In the genomic region with DNA sequence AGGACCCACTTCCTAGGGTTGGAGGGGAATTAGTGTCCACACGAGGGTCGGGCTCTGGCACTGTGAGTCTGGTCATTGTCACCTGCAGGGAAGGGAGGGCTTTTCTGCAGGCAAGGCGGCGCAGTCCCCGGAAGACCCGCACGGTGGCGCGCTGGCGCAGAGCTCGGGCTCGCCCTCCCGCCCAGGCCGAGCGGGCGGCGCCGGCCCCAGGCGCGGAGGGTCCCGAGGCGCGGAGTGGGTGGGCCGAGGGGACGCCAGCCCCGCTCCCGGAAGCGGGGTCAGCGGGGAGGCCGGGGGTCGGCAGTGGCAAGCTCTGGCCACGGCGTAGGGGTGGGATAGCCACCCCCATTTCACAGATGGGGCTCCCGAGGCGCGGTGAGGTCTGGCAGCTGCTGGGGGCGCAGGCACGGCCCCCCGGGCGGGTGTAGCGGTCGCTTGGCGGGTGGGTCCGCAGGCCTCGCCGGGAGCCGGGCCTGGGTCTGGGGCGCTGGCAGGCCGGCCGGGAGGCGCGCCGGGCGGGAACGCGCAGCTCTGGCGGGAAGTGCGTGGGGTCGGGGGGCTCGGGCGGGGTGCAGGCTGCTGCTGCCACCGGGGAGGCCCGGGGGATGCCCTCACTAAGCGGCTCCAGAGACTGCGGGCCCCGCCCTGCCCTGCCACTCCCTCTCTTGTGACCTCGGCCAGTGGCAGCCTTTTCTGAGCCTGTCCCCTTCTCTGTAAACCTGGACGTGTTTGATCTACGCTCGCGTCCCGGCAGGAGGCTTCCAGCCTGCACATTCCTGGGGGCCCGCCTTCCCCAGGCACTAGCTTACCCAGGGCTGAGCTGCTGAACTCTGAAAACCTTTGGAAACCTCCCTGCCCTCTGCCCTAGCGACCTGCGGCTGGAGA, we compare ENCODE assay signal across 8 cellular contexts. TPM values are rescaled to one million over a fixed set of nuclear protein-coding genes. Genes with fewer than 3 reads are reported as not detected.
A peak's percentile ranks its signal among the peaks of the same experiment; 100 is the strongest.
DNase-seq lines count a peak whose midpoint lies in the region; ATAC-seq and TF ChIP-seq lines count a peak whose summit lies in the region.

No MANE protein-coding gene starts in this region.

- peak overlapping the region; percentile 70 for H3K27ac Mint-ChIP-seq in type B pancreatic cell

- peak overlapping the region; percentile 76 for H4K12ac ChIP-seq in trophoblast cell (ENCODE audit: low read depth, low read length)

- DNase-seq in GM13976 (ENCODE audit: low spot score) (peak; percentile 91), Panc1 (ENCODE audit: low read depth, low spot score) (no peak), Right ventricle myocardium inferior (ENCODE audit: missing footprints) (peak; percentile 80), trophoblast cell (peak; percentile 43 to 70), type B pancreatic cell (ENCODE audit: extremely low spot score, unreplicated experiment) (peak; percentile 92)
- peak; percentile 39 for DNase-seq in activated gamma-delta T cell treated with anti-CD3 and anti-CD28 coated beads, Interleukin-2, amount 50 U/mL, for 16 hours (ENCODE audit: low read depth)

- H2AK5ac ChIP-seq in trophoblast cell (ENCODE audit: low read length), result no peak overlapping the region

- intact Hi-C loops in Panc1 (cut with micrococcal nuclease; ENCODE audit: unreplicated experiment), result loop anchor here (2.0 kb wide), 1 partner anchor 155 kb away; no protein-coding TSS in a partner anchor
- intact Hi-C loops in Right ventricle myocardium inferior (cut with DNase I), result loop anchor here (1.0 kb wide), 1 partner anchor 155 kb away; no protein-coding TSS in a partner anchor

- peaks cover 2% of the 10 kb centered on the region for H3K79me2 ChIP-seq in trophoblast cell (ENCODE audit: control insufficient read depth, insufficient read depth, low read length, poor library complexity)

- peak overlapping the region; percentile 46 to 47 for H3K4me3 ChIP-seq in Panc1 (ENCODE audit: low read depth in 2 of 2, low read length in 2 of 2)
- peak overlapping the region; percentile 78 for H3K4me3 ChIP-seq in trophoblast cell (ENCODE audit: low read depth, low read length)

- H3K4ac ChIP-seq in trophoblast cell (ENCODE audit: low read depth, low read length), result peak overlapping the region; percentile 33

- H3K36me3 ChIP-seq in Panc1 (ENCODE audit: control insufficient read depth, insufficient read depth, low read length), result no peaks in the 10 kb centered on the region
- H3K36me3 ChIP-seq in trophoblast cell (ENCODE audit: control insufficient read depth in 1 of 2, insufficient read depth in 2 of 2, low read length in 2 of 2), result no peaks in the 10 kb centered on the region

- H3K14ac ChIP-seq in trophoblast cell (ENCODE audit: low read length), result peak overlapping the region; percentile 84

- H4K8ac ChIP-seq in trophoblast cell (ENCODE audit: low read depth, low read length), result peak overlapping the region; percentile 83

- peak overlapping the region; percentile 82 for H2AFZ ChIP-seq in trophoblast cell (ENCODE audit: insufficient read depth, low read length, poor library complexity)

- peak overlapping the region; percentile 87 for H4K91ac ChIP-seq in trophoblast cell (ENCODE audit: low read depth, low read length)

- H3K4me1 Mint-ChIP-seq in type B pancreatic cell (ENCODE audit: unreplicated experiment), result peaks cover 9% of the 10 kb centered on the region

- in situ Hi-C loops in GM13976 (cut with MboI; ENCODE audit: low sequenced_read_pairs, unreplicated experiment) (loop anchor here (10.0 kb wide), 1 partner anchor 155 kb away; no protein-coding TSS in a partner anchor), Panc1 (cut with HindIII; ENCODE audit: low pct_unique_long_range_greater_than_20kb, low sequenced_read_pairs) (no loop called here)

- H3K79me1 ChIP-seq in trophoblast cell (ENCODE audit: low read length), result peaks cover 3% of the 10 kb centered on the region

- H3K27me3 ChIP-seq in Panc1 (ENCODE audit: control insufficient read depth, insufficient read depth, low read length) (no peaks in the 10 kb centered on the region), trophoblast cell (ENCODE audit: insufficient read depth, low read length) (no peaks in the 10 kb centered on the region)

- peak overlapping the region; percentile 84 for H3K4me3 Mint-ChIP-seq in type B pancreatic cell

- ATAC-seq in HG03280 (IDR thresholded peaks at IDR 0.05; ENCODE audit: unreplicated experiment) (peak; percentile 61), Panc1 (peak; percentile 78), Right ventricle myocardium inferior (peak; percentile 70), HG02840 (IDR thresholded peaks at IDR 0.05; ENCODE audit: low FRiP score, unreplicated experiment) (no peak)

- H3K27ac ChIP-seq in Panc1 (ENCODE audit: low read length) (0 out of 2 replicates have a peak overlapping the region, but pooled peaks have one; percentile 48), trophoblast cell (ENCODE audit: low read depth, low read length) (no peak overlapping the region)

- no peaks in the 10 kb centered on the region for H3K9me3 Mint-ChIP-seq in type B pancreatic cell

- POLR2A ChIA-PET in Panc1 (lab: Charles Lee), result interaction anchor here (0.5 to 0.6 kb wide), 3 partner anchors 65 to 480 kb away, joined by 4 to 7 read pairs (median 4); no protein-coding TSS in a partner anchor

- peak overlapping the region; percentile 39 for H3K18ac ChIP-seq in trophoblast cell (ENCODE audit: low read length)

- no peak overlapping the region for H3K23ac ChIP-seq in trophoblast cell (ENCODE audit: low read length)

- no peaks in the 10 kb centered on the region for H3K27me3 Mint-ChIP-seq in type B pancreatic cell

- no TSS peak for BruUV-seq in Panc1 (replicated peaks; lab: Mats Ljungman, UMichigan)

- peak overlapping the region; percentile 83 for H2BK120ac ChIP-seq in trophoblast cell (ENCODE audit: insufficient read depth, low read length, poor library complexity)

- peak overlapping the region; percentile 92 for H3K4me2 ChIP-seq in trophoblast cell (ENCODE audit: low read length)

- no peaks in the 10 kb centered on the region for H3K36me3 Mint-ChIP-seq in type B pancreatic cell

- H3K9ac ChIP-seq in trophoblast cell (ENCODE audit: low read length), result peak overlapping the region; percentile 74

- CTCF ChIA-PET in Panc1 (lab: Charles Lee), result interaction anchor here (0.6 to 1.0 kb wide), 5 partner anchors 45 to 197 kb away, joined by 3 to 5 read pairs (median 4); no protein-coding TSS in a partner anchor

- H3K4me1 ChIP-seq in Panc1 (ENCODE audit: control insufficient read depth, insufficient read depth, low read length) (peaks cover 12% of the 10 kb centered on the region), trophoblast cell (ENCODE audit: control insufficient read depth in 1 of 2, insufficient read depth in 2 of 2, low read length in 2 of 2) (peaks cover 7% of the 10 kb centered on the region in 2 experiments)

- peak; percentile 87 for TF ChIP-seq CTCF in GM13976 (IDR thresholded peaks at IDR 0.05; ENCODE audit: borderline replicate concordance, control extremely low read depth, extremely low read depth, insufficient read depth, missing control alignments)
- TF ChIP-seq CTCF in Panc1 (IDR thresholded peaks at IDR 0.05), result peak; percentile 92
- peak; percentile 95 for TF ChIP-seq CTCF in type B pancreatic cell (conservative IDR thresholded peaks at IDR 0.05)

- no peaks in the 10 kb centered on the region for H3K9me3 ChIP-seq in Panc1 (ENCODE audit: control insufficient read depth, insufficient read depth, low read depth, low read length)
- H3K9me3 ChIP-seq in trophoblast cell (ENCODE audit: insufficient read depth, low read depth, low read length), result peaks cover 3% of the 10 kb centered on the region

- H2BK5ac ChIP-seq in trophoblast cell (ENCODE audit: low read depth, low read length, poor library complexity), result peak overlapping the region; percentile 60

- no CpG with 5 or more reads among the region's 75 CpGs for WGBS in trophoblast cell (ENCODE audit: extremely low coverage, insufficient coverage, insufficient read length)

- peak overlapping the region; percentile 10 for H2BK12ac ChIP-seq in trophoblast cell (ENCODE audit: low read length)

RNA-seq across cellular contexts. Expression of a gene that starts 46.1 kb away (rescaled TPM):
- total RNA-seq in Panc1 (2021; ENCODE audit: unreplicated experiment) (0.36 TPM), Right ventricle myocardium inferior (2.2 TPM), type B pancreatic cell (ENCODE audit: low replicate concordance) (0.98 and 4.7 TPM in 2 replicates)
- 0.22 TPM for polyA plus RNA-seq in Panc1 (2012; ENCODE audit: insufficient read length)
- 0.35 and 0.41 TPM in 2 replicates for polyA plus RNA-seq in trophoblast cell (2013)
